Comparison of ENCODE assay signal across 1 cellular context in the genomic region with DNA sequence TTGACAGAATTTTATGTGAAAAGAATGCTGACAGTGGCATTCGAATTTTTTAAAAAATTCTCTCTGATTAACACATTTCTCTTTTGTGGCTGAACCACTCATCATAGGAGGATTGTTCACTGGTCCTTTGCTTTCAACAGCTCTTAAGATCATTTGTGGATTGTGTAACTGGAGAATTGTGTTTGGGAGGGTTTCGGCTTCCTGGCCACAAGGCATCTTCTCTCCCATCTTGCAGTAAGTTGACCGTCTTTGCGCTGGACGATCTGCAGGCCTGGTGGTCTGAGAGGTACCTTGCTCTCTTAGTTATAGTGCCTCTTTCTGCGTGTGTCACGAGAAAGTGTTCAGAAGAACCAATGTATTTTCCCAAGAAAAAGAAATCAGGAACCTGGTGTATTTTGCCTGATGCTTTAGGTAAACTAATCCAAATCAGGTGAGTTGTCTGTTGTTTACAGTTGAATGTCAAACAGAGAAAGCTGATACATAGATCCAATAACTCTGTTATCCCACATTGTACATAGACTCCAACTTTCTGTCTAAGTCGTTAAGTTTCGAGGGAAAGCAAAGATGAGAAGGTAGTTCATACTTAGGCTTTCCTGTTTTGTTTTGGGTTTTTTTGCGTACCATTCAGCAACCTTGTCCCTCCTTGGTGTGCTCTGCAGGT.
TF ChIP-seq lines count a peak whose summit lies in the region.

No MANE protein-coding gene starts in this region.

TF ChIP-seq in HEK293, 187 proteins besides CTCF, POLR2A, EP300 and RAD21 (continued from another document):
- TF ChIP-seq, protein P1, sequence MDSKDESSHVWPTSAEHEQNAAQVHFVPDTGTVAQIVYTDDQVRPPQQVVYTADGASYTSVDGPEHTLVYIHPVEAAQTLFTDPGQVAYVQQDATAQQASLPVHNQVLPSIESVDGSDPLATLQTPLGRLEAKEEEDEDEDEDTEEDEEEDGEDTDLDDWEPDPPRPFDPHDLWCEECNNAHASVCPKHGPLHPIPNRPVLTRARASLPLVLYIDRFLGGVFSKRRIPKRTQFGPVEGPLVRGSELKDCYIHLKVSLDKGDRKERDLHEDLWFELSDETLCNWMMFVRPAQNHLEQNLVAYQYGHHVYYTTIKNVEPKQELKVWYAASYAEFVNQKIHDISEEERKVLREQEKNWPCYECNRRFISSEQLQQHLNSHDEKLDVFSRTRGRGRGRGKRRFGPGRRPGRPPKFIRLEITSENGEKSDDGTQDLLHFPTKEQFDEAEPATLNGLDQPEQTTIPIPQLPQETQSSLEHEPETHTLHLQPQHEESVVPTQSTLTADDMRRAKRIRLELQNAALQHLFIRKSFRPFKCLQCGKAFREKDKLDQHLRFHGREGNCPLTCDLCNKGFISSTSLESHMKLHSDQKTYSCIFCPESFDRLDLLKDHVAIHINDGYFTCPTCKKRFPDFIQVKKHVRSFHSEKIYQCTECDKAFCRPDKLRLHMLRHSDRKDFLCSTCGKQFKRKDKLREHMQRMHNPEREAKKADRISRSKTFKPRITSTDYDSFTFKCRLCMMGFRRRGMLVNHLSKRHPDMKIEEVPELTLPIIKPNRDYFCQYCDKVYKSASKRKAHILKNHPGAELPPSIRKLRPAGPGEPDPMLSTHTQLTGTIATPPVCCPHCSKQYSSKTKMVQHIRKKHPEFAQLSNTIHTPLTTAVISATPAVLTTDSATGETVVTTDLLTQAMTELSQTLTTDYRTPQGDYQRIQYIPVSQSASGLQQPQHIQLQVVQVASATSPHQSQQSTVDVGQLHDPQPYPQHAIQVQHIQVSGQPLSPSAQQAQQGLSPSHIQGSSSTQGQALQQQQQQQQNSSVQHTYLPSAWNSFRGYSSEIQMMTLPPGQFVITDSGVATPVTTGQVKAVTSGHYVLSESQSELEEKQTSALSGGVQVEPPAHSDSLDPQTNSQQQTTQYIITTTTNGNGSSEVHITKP (tag by site-specific recombination; IDR thresholded peaks at IDR 0.05) = no peak
